Comparison of ENCODE assay signal across 8 cellular contexts in the genomic region with DNA sequence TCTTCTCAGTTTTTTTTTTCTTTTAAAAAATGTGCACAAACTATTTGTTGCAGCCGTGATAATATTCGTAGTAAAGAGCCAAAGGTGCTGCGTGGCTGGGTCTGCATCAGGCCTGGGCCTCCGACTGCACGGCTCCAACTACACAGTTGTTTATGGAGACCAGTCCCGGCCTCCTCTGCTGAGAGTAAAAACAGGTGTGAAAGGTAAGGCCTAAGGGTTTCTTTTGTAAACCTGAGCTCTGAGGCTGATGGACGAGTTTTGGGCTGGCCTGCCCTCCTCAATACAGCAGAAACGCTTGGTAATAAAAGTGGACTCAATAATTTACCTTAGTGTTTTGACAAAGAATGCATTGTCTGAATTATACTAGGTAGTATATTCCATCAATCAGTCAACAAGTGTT. TPM values are rescaled to one million over a fixed set of nuclear protein-coding genes. Genes with fewer than 3 reads are reported as not detected.
A peak's percentile ranks its signal among the peaks of the same experiment; 100 is the strongest.
DNase-seq lines count a peak whose midpoint lies in the region; ATAC-seq, FAIRE-seq and TF ChIP-seq lines count a peak whose summit lies in the region.

No MANE protein-coding gene starts in this region.

- H3K9me3 ChIP-seq in effector memory CD4-positive, alpha-beta T cell (ENCODE audit: control insufficient read depth, low read length) = no peaks in the 10 kb centered on the region
- H3K9me3 ChIP-seq in pancreas = no peaks in the 10 kb centered on the region

- DNase-seq in COLO668 (lab: John Stamatoyannopoulos, UW; ENCODE audit: unreplicated experiment) = peak; percentile 58
- peak; percentile 66 for DNase-seq in NCI-H510A treated with DMSO at 0.1 percent for 48 hours (lab: John Stamatoyannopoulos, UW)
- DNase-seq in effector memory CD4-positive, alpha-beta T cell = no peak
- peak in 3 of 6 donors; percentile 41 to 59 (median 46) for DNase-seq in pancreas
- no peak for DNase-seq in OCI-M2 (lab: John Stamatoyannopoulos, UW; ENCODE audit: unreplicated experiment)
- no peak for DNase-seq in cerebellum (ENCODE audit: low spot score)

- no peaks in the 10 kb centered on the region for H3K27me3 ChIP-seq in effector memory CD4-positive, alpha-beta T cell (replicated peaks; ENCODE audit: control insufficient read depth, insufficient read depth, low read length, poor library complexity, severe bottlenecking)
- no peaks in the 10 kb centered on the region for H3K27me3 ChIP-seq in pancreas

- no peak for FAIRE-seq in pancreas (lab: Jason Lieb, UNC)

- no peak for TF ChIP-seq CTCF in pancreas (IDR thresholded peaks at IDR 0.05)

- H3K27ac ChIP-seq in effector memory CD4-positive, alpha-beta T cell (ENCODE audit: insufficient read depth, low read length, poor library complexity, severe bottlenecking) = peak overlapping the region; percentile 82
- peak overlapping the region; percentile 90 to 99 (median 96) for H3K27ac ChIP-seq in pancreas

- peak overlapping the region; percentile 32 for H3K4me3 ChIP-seq in effector memory CD4-positive, alpha-beta T cell (ENCODE audit: insufficient read depth, low read depth, low read length, poor library complexity, severe bottlenecking)
- H3K4me3 ChIP-seq in pancreas = peak overlapping the region in 2 of 4 donors; percentile 49 to 67

- WGBS in pancreas, 2 donors = 9 to 12% methylated on average over 8 of the region's 8 CpGs

- peaks cover 26% of the 10 kb centered on the region for H3K4me1 ChIP-seq in effector memory CD4-positive, alpha-beta T cell (ENCODE audit: control insufficient read depth, insufficient read depth, low read length, poor library complexity, severe bottlenecking)
- peaks cover 26 to 39% (median 35%) of the 10 kb centered on the region in 3 donors for H3K4me1 ChIP-seq in pancreas

- intact Hi-C loops in pancreas (cut with DNase I) = loop anchor here in 1 of 3 donors (10.0 kb wide), 1 partner anchor 109 kb away; no protein-coding TSS in a partner anchor

- ATAC-seq in pancreas (peak; percentile 12 to 24 (median 14)), GM19395 (IDR thresholded peaks at IDR 0.05; ENCODE audit: unreplicated experiment) (no peak), GM21381 (IDR thresholded peaks at IDR 0.05; ENCODE audit: unreplicated experiment) (no peak)

- H3K36me3 ChIP-seq in effector memory CD4-positive, alpha-beta T cell (ENCODE audit: control insufficient read depth, insufficient read depth, low read length) = no peaks in the 10 kb centered on the region
- H3K36me3 ChIP-seq in pancreas = no peaks in the 10 kb centered on the region

RNA-seq across cellular contexts. Expression of a gene that starts 3.9 kb away (rescaled TPM):
- total RNA-seq in pancreas = 10 to 100 TPM; 32.5 to 66.5 (median 46.4) TPM
- polyA plus RNA-seq in pancreas = 10 to 100 TPM in 1 of 2 donors, 1 to 10 TPM in 1; 8.9 to 16.5 TPM
- total RNA-seq in cerebellum = 34.3 TPM

Comparison
In these comparisons a context has a peak if more than half of its experiments do, and no peak if none do; other contexts are left out.
1. DNase-seq: peak in COLO668 (single experiment) and NCI-H510A treated with DMSO at 0.1 percent for 48 hours (single experiment); none in effector memory CD4-positive, alpha-beta T cell (0 of 3), OCI-M2 (single experiment) and cerebellum (single experiment).
2. ATAC-seq: peak in pancreas (4 of 4); none in GM19395 (single experiment) and GM21381 (single experiment).